8 cellular contexts compared by ENCODE assay signal in the genomic region with DNA sequence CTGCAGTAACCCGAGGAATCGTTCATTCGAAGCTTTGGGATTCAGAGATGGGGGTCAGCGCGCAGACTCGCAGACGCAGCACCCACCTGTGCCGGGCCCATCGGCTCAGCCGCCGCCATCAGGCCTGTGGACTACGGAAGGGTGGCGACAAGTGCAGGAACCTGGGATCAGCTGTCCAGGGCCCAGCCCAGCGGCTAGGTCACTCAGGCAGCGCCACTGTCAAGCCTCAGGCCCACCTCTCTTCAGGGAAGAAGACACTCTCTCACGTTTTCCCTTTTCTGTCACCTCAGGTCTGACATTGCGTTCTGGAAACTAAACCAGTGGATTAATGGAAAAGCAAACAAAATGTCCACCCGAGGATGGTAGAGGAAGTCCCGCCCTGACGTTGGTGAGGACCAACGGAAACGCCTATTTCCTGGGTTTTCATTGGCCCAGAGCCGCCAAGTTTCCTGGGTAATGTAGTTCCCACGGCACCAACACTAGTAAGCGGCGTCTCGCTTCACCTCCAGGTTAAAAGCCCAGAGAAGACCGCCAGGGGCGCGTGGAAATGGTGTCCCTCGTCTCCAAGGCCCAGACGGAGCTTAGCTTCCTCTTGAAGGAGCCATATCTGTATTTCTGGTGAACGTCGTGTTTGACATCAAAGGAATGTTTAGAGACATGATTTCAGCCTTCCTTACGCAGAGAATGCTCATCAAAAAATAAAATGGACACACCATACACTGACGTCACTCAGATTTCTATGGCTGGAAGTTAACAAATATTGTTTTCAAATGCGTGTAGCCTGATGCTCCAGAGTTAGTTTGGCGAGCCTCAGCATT. TPM values are rescaled to one million over a fixed set of nuclear protein-coding genes. Genes with fewer than 3 reads are reported as not detected.
DNase-seq lines count a peak whose midpoint lies in the region; ATAC-seq and TF ChIP-seq lines count a peak whose summit lies in the region.

Gene ZNF772 (minus strand): TSS at position 376 of the 818 bp plus-strand sequence. CDS start 257 bp downstream, at position 119.

- DNase-seq in Caco-2 (peak; percentile 82 to 87), HT-29 (ENCODE audit: low spot score) (peak; percentile 87), NOMO-1 treated with DMSO at 0.1 percent for 48 hours (lab: John Stamatoyannopoulos, UW; ENCODE audit: unreplicated experiment) (peak; percentile 95), activated T-cell treated with anti-CD3 and anti-CD28 coated beads for 48 hours (ENCODE audit: low read depth) (peak; percentile 77), erythroblast (lab: John Stamatoyannopoulos, UW) (peak; percentile 93 to 94), mucosa of gallbladder (ENCODE audit: low spot score) (peak; percentile 95)
- peak; percentile 74 for DNase-seq in stimulated activated CD8-positive, alpha-beta memory T cell treated with anti-CD3 and anti-CD28 coated beads, Interleukin-4, amount 100 ng/mL, for 24 hours (ENCODE audit: low read depth)

- peak; percentile 23 to 53 for TF ChIP-seq CTCF in Caco-2 (IDR thresholded peaks at IDR 0.05; ENCODE audit: insufficient read depth in 1 of 2, low read depth in 1 of 2, low read length in 1 of 2, severe bottlenecking in 1 of 2, unreplicated experiment in 1 of 2)

- BruUV-seq in Caco-2 (replicated peaks; lab: Mats Ljungman, UMichigan): no TSS peak

- H3K9me3 ChIP-seq in Caco-2: peaks cover 29% of the 10 kb centered on the region

- intact Hi-C loops in Caco-2 (cut with micrococcal nuclease; ENCODE audit: unreplicated experiment): loop anchor here (1.0 kb wide), 1 partner anchor 71 kb away; no protein-coding TSS in a partner anchor

- ATAC-seq in GM19468 (IDR thresholded peaks at IDR 0.05; ENCODE audit: extremely low read depth, unreplicated experiment): peak; percentile 71

- H3K36me3 Mint-ChIP-seq in Caco-2 (ENCODE audit: insufficient read depth, unreplicated experiment): peaks cover 8% of the 10 kb centered on the region

- H3K4me3 ChIP-seq in Caco-2 (ENCODE audit: low read depth, low read length): peak within 1 kb of the TSS; percentile 25

- no peaks in the 10 kb centered on the region for H3K36me3 ChIP-seq in Caco-2 (ENCODE audit: control insufficient read depth, insufficient read depth, low read length)

- CTCF ChIA-PET in Caco-2 (lab: Charles Lee): interaction anchor here (0.6 to 1.0 kb wide), 2 partner anchors 10 to 71 kb away, joined by 3 to 5 read pairs; partner anchors contain the start of gene ZNF419

- H3K27me3 ChIP-seq in Caco-2 (replicated peaks; ENCODE audit: control insufficient read depth, insufficient read depth, low read length): no peaks in the 10 kb centered on the region

- H3K9me3 Mint-ChIP-seq in Caco-2 (ENCODE audit: unreplicated experiment): peaks cover 46% of the 10 kb centered on the region

- peak within 1 kb of the TSS; percentile 30 for H3K27ac Mint-ChIP-seq in Caco-2 (ENCODE audit: unreplicated experiment)

- H3K4me1 ChIP-seq in Caco-2: no peaks in the 10 kb centered on the region

- H3K27me3 Mint-ChIP-seq in Caco-2 (ENCODE audit: insufficient read depth, unreplicated experiment): no peaks in the 10 kb centered on the region

- H3K4me1 Mint-ChIP-seq in Caco-2 (ENCODE audit: low read depth, unreplicated experiment): no peaks in the 10 kb centered on the region

- TF ChIP-seq POLR2A in erythroblast (IDR thresholded peaks at IDR 0.05; ENCODE audit: low read length): peak; percentile 38

- peak within 1 kb of the TSS; percentile 75 for H3K4me3 Mint-ChIP-seq in Caco-2 (ENCODE audit: unreplicated experiment)

- POLR2A ChIA-PET in Caco-2 (lab: Charles Lee): no interaction called here

RNA-seq across cellular contexts. Expression of gene ZNF772, which starts in this region (rescaled TPM):
- total RNA-seq in Caco-2 (2022): 1.2 and 1.7 TPM in 2 replicates
- 0.28 and 0.31 TPM in 2 replicates for total RNA-seq in HT-29 (2014; rRNA removed; shearing (Covaris generic))
- total RNA-seq in mucosa of gallbladder: 18.9 TPM

Comparison
In these comparisons a context has a peak if more than half of its experiments do, and no peak if none do; other contexts are left out.
1. Peak in every context shown above with its lines: DNase-seq, ATAC-seq and H3K4me3 ChIP-seq.
2. Peak in DNase-seq in HT-29; RNA of the gene not detected or under 1 TPM.